Comparison of ENCODE assay signal across 1 cellular context in genomic region chr21:33947451-33948095, GRCh38.
TF ChIP-seq lines count a peak whose summit lies in the region.

No MANE protein-coding gene starts in this region.

TF ChIP-seq in K562, 482 proteins besides CTCF, POLR2A, EP300 and RAD21 (continued from another document and continues in another):
- TF ChIP-seq MLLT1 (IDR thresholded peaks at IDR 0.05) = peak in 1 of 2 experiments; percentile 82; a peak in 2 of 4 replicates
- TF ChIP-seq RBM17 (IDR thresholded peaks at IDR 0.05; ENCODE audit: borderline replicate concordance, low read depth, low read length) = no peak
- TF ChIP-seq ZNF518B (CRISPR knock-in tag; IDR thresholded peaks at IDR 0.05) = no peak
- no peak for TF ChIP-seq AFF1 (IDR thresholded peaks at IDR 0.05; ENCODE audit: low read depth in 1 of 2, partially characterized antibody in 2 of 2)
- TF ChIP-seq PCBP1 (IDR thresholded peaks at IDR 0.05; ENCODE audit: low read depth, low read length, poor library complexity, severe bottlenecking) = no peak
- TF ChIP-seq PREB (CRISPR knock-in tag; IDR thresholded peaks at IDR 0.05) = no peak
- TF ChIP-seq ZNF644 (tag; IDR thresholded peaks at IDR 0.05; ENCODE audit: low read depth) = peak; percentile 65
- TF ChIP-seq ZNF639 (CRISPR knock-in tag; conservative IDR thresholded peaks at IDR 0.05 in 1 of 2, IDR thresholded peaks at IDR 0.05 in 1 of 2) = peak in 1 of 2 experiments; percentile 85; a peak in 2 of 4 replicates
- no peak for TF ChIP-seq CHD4 (IDR thresholded peaks at IDR 0.05; ENCODE audit: insufficient read depth, insufficient replicate concordance, low read depth, low read length, poor library complexity, severe bottlenecking)
- no peak for TF ChIP-seq ZNF57 (CRISPR knock-in tag; IDR thresholded peaks at IDR 0.05)
- no peak for TF ChIP-seq ZHX1 (conservative IDR thresholded peaks at IDR 0.05; ENCODE audit: low read length)
- no peak for TF ChIP-seq DIDO1 (tag; IDR thresholded peaks at IDR 0.05; ENCODE audit: low read depth)
- no peak for TF ChIP-seq TEAD2 (tag; IDR thresholded peaks at IDR 0.05)
- 0 out of 2 replicates have a peak, but pooled peaks have one; percentile 4 for TF ChIP-seq MTA2 (IDR thresholded peaks at IDR 0.05; ENCODE audit: low read depth)
- no peak for TF ChIP-seq ZC3H4 (CRISPR knock-in tag; IDR thresholded peaks at IDR 0.05; ENCODE audit: borderline replicate concordance)
- no peak for TF ChIP-seq HNRNPK (IDR thresholded peaks at IDR 0.05; ENCODE audit: low read depth, low read length, poor library complexity, severe bottlenecking)
- no peak for TF ChIP-seq ZNF184 (CRISPR knock-in tag; IDR thresholded peaks at IDR 0.05)
- TF ChIP-seq GTF2B (IDR thresholded peaks at IDR 0.05; ENCODE audit: extremely low read depth, insufficient read length) = no peak
- TF ChIP-seq NCOA2 (IDR thresholded peaks at IDR 0.05; ENCODE audit: partially characterized antibody in 2 of 2) = no peak
- no peak for TF ChIP-seq ZBTB43 (CRISPR knock-in tag; IDR thresholded peaks at IDR 0.05)
- no peak for TF ChIP-seq SMARCB1 (IDR thresholded peaks at IDR 0.05; ENCODE audit: insufficient read length, low read depth)
- no peak for TF ChIP-seq ZNF408 (CRISPR knock-in tag; IDR thresholded peaks at IDR 0.05; ENCODE audit: low read depth)
- TF ChIP-seq CXXC5 (CRISPR knock-in tag; IDR thresholded peaks at IDR 0.05) = peak; percentile 47
- TF ChIP-seq TCF7 (IDR thresholded peaks at IDR 0.05; ENCODE audit: borderline replicate concordance) = no peak
- no peak for TF ChIP-seq CBFA2T3 (IDR thresholded peaks at IDR 0.05)
- TF ChIP-seq ESRRA (IDR thresholded peaks at IDR 0.05; ENCODE audit: borderline replicate concordance, low read depth) = no peak
- TF ChIP-seq NKRF (IDR thresholded peaks at IDR 0.05; ENCODE audit: borderline replicate concordance) = peak; percentile 35; the same call in 1 of the 2 replicates
- TF ChIP-seq ZNF512 (tag; IDR thresholded peaks at IDR 0.05) = no peak
- TF ChIP-seq ZBTB8A (IDR thresholded peaks at IDR 0.05; ENCODE audit: partially characterized antibody) = no peak
- TF ChIP-seq ZKSCAN1 (IDR thresholded peaks at IDR 0.05; ENCODE audit: low read depth, low read length) = 0 out of 2 replicates have a peak, but pooled peaks have one; percentile 26
- TF ChIP-seq NFXL1 (CRISPR knock-in tag; IDR thresholded peaks at IDR 0.05) = no peak
- TF ChIP-seq CBX3 (IDR thresholded peaks at IDR 0.05; ENCODE audit: borderline replicate concordance in 1 of 2, low read length in 2 of 2) = no peak; a peak in 1 of 3 replicates
- no peak for TF ChIP-seq HDAC6 (IDR thresholded peaks at IDR 0.05; ENCODE audit: low read depth, low read length)
- TF ChIP-seq L3MBTL2 (IDR thresholded peaks at IDR 0.05) = peak; percentile 89
- no peak for TF ChIP-seq ZNF740 (CRISPR knock-in tag; IDR thresholded peaks at IDR 0.05)
- TF ChIP-seq ZNF740 (tag; IDR thresholded peaks at IDR 0.05) = no peak
- TF ChIP-seq RBM34 (IDR thresholded peaks at IDR 0.05; ENCODE audit: borderline replicate concordance, insufficient read depth, low read length) = no peak
